1 cellular context compared by ENCODE assay signal in the genomic region with DNA sequence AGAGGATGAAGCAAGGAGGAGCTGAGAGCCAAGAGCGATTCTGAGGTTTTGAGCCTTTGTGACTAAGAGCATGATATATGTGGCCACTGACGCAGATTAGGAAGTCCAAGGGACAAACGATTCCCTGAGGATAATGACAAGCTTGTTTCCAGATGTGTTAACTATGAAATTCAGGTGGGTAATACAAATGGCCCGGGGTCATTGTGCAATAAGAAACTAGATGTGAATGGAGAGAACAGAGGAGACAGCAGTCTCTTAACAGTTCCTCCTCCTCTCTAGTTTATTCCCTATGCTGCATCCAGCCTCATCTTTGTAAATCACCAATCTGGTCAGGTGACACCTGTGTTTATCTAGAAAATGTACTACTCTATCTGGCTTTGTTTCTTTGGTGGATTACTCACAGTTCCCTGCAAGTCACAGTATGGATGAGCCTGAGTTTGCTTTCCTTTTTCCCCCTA.
TF ChIP-seq lines count a peak whose summit lies in the region.

No MANE protein-coding gene starts in this region.

TF ChIP-seq in GM23338, 12 proteins besides CTCF, POLR2A, EP300 and RAD21 (continued from another document):
- TF ChIP-seq, protein P1, sequence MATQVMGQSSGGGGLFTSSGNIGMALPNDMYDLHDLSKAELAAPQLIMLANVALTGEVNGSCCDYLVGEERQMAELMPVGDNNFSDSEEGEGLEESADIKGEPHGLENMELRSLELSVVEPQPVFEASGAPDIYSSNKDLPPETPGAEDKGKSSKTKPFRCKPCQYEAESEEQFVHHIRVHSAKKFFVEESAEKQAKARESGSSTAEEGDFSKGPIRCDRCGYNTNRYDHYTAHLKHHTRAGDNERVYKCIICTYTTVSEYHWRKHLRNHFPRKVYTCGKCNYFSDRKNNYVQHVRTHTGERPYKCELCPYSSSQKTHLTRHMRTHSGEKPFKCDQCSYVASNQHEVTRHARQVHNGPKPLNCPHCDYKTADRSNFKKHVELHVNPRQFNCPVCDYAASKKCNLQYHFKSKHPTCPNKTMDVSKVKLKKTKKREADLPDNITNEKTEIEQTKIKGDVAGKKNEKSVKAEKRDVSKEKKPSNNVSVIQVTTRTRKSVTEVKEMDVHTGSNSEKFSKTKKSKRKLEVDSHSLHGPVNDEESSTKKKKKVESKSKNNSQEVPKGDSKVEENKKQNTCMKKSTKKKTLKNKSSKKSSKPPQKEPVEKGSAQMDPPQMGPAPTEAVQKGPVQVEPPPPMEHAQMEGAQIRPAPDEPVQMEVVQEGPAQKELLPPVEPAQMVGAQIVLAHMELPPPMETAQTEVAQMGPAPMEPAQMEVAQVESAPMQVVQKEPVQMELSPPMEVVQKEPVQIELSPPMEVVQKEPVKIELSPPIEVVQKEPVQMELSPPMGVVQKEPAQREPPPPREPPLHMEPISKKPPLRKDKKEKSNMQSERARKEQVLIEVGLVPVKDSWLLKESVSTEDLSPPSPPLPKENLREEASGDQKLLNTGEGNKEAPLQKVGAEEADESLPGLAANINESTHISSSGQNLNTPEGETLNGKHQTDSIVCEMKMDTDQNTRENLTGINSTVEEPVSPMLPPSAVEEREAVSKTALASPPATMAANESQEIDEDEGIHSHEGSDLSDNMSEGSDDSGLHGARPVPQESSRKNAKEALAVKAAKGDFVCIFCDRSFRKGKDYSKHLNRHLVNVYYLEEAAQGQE (IDR thresholded peaks at IDR 0.05; ENCODE audit: unreplicated experiment), result no peak
- TF ChIP-seq EZH2phosphoT487 (IDR thresholded peaks at IDR 0.05; ENCODE audit: unreplicated experiment), result no peak
